In genomic region chr6:142819603-142820335, GRCh38 we compare ENCODE assay signal across 8 cellular contexts.
A peak's percentile ranks its signal among the peaks of the same experiment; 100 is the strongest.
DNase-seq lines count a peak whose midpoint lies in the region; ATAC-seq and FAIRE-seq lines count a peak whose summit lies in the region.

No MANE protein-coding gene starts in this region.

- POLR2A ChIA-PET in activated naive CD8-positive, alpha-beta T cell treated with anti-CD3 and anti-CD28 coated beads, Interleukin-2, amount 10 ng/mL, durations not matched to agents 7 days and 5 days (lab: Charles Lee): interaction anchor here (0.6 to 2.4 kb wide), 7 partner anchors 20 to 127 kb away, joined by 3 to 12 read pairs (median 5); no protein-coding TSS in a partner anchor

- ATAC-seq in HG02870 (IDR thresholded peaks at IDR 0.05; ENCODE audit: unreplicated experiment): peak; percentile 70
- ATAC-seq in activated naive CD8-positive, alpha-beta T cell treated with anti-CD3 and anti-CD28 coated beads, Interleukin-2, amount 10 ng/mL, durations not matched to agents 7 days and 5 days (ENCODE audit: low read depth): peak; percentile 73

- H3K4me3 Mint-ChIP-seq in activated naive CD8-positive, alpha-beta T cell treated with anti-CD3 and anti-CD28 coated beads, Interleukin-2, amount 10 ng/mL, durations not matched to agents 7 days and 5 days: peak overlapping the region; percentile 93

- no peaks in the 10 kb centered on the region for H3K27me3 Mint-ChIP-seq in activated naive CD8-positive, alpha-beta T cell treated with anti-CD3 and anti-CD28 coated beads, Interleukin-2, amount 10 ng/mL, durations not matched to agents 7 days and 5 days

- H3K27ac Mint-ChIP-seq in activated naive CD8-positive, alpha-beta T cell treated with anti-CD3 and anti-CD28 coated beads, Interleukin-2, amount 10 ng/mL, durations not matched to agents 7 days and 5 days: peak overlapping the region; percentile 96

- DNase-seq in NCI-H2081 (lab: John Stamatoyannopoulos, UW) (peak; percentile 9 to 57), NCI-H2081 treated with DMSO at 0.1 percent for 48 hours (lab: John Stamatoyannopoulos, UW) (no peak), NOMO-1 treated with dmso at 0.1 percent for 144 hours (lab: John Stamatoyannopoulos, UW; ENCODE audit: unreplicated experiment) (peak; percentile 12), left kidney (ENCODE audit: low read depth, low spot score) (peak; percentile 55), HTR-8/SVneo (ENCODE audit: insufficient read length, low spot score) (no peak)
- no peak for DNase-seq in activated naive CD8-positive, alpha-beta T cell treated with anti-CD3 and anti-CD28 coated beads, Interleukin-2, amount 10 ng/mL, durations not matched to agents 7 days and 5 days
- DNase-seq in stimulated activated naive CD4-positive, alpha-beta T cell treated with Interleukin-2 at 50 U/mL for 16 hours (lab: John Stamatoyannopoulos, UW): peak; percentile 13

- no peak for FAIRE-seq in HTR-8/SVneo (lab: Jason Lieb, UNC)

- peaks cover 51% of the 10 kb centered on the region for H3K4me1 Mint-ChIP-seq in activated naive CD8-positive, alpha-beta T cell treated with anti-CD3 and anti-CD28 coated beads, Interleukin-2, amount 10 ng/mL, durations not matched to agents 7 days and 5 days

- peaks cover 25% of the 10 kb centered on the region for H3K36me3 Mint-ChIP-seq in activated naive CD8-positive, alpha-beta T cell treated with anti-CD3 and anti-CD28 coated beads, Interleukin-2, amount 10 ng/mL, durations not matched to agents 7 days and 5 days

- no peaks in the 10 kb centered on the region for H3K9me3 Mint-ChIP-seq in activated naive CD8-positive, alpha-beta T cell treated with anti-CD3 and anti-CD28 coated beads, Interleukin-2, amount 10 ng/mL, durations not matched to agents 7 days and 5 days

Comparison
In these comparisons a context has a peak if more than half of its experiments do, and no peak if none do; other contexts are left out.
1. DNase-seq: peak in NCI-H2081 (2 of 2), NOMO-1 treated with dmso at 0.1 percent for 144 hours (single experiment), left kidney (single experiment) and stimulated activated naive CD4-positive, alpha-beta T cell treated with Interleukin-2 at 50 U/mL for 16 hours (single experiment); none in NCI-H2081 treated with DMSO at 0.1 percent for 48 hours (single experiment), activated naive CD8-positive, alpha-beta T cell treated with anti-CD3 and anti-CD28 coated beads, Interleukin-2, amount 10 ng/mL, durations not matched to agents 7 days and 5 days (single experiment) and HTR-8/SVneo (single experiment).